1 cellular context compared by ENCODE assay signal in the genomic region with DNA sequence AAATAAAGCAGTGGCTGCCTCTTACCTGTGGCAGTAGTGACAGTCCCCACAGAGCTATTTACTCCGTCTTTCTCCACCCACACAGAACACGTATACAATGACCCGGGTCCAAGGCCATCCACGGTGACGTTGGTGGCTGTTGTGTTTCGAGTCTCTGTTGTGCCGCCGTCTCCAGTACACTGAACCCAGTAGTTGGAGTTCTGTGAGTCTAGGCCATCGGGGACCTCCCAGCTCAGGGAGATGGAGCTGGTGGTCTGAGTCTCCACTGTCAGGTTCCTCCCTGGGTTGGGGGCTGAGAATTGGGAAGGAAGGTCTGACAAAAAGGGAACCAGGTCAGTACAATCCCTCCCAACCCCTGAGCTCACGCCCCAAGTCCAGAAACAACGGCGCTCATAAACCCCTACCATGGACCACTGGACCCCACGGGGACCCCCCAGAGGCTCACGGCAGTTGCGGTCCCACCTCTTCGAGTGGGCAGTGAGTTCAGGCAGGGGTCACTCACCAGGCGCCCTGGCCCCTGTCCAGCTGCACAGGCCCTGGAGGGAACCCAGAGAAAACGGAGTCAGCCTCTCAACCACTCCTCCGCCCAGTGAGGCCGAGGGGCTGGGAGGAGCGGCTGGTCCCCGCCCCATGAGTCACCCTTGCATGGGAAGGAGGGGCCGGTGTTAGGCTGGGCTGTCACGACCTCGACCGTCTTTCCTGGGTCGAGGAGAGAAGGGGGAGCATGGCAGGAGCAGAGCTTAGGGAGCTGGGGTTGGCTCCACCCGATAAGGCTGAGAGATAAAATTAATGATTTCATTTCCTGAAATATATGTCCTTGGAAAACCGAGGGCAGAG.
A peak's percentile ranks its signal among the peaks of the same experiment; 100 is the strongest.
TF ChIP-seq lines count a peak whose summit lies in the region.

No MANE protein-coding gene starts in this region.

TF ChIP-seq in HepG2, 621 proteins besides CTCF, POLR2A, EP300 and RAD21 (continued from another document and continues in another):
- peak; percentile 65; the same call in 1 of the 2 replicates for TF ChIP-seq SMAD1 (CRISPR knock-in tag; IDR thresholded peaks at IDR 0.05; ENCODE audit: borderline replicate concordance, low read depth)
- TF ChIP-seq SIN3A (IDR thresholded peaks at IDR 0.05; ENCODE audit: borderline replicate concordance, low read depth, low read length), result peak; percentile 70; the same call in 1 of the 2 replicates
- TF ChIP-seq PHF8 (CRISPR knock-in tag; IDR thresholded peaks at IDR 0.05), result peak; percentile 70; the same call in 1 of the 2 replicates
- TF ChIP-seq GLMP (CRISPR knock-in tag; IDR thresholded peaks at IDR 0.05; ENCODE audit: borderline replicate concordance), result no peak
- no peak; the same call in 1 of the 2 replicates for TF ChIP-seq HNF4G (IDR thresholded peaks at IDR 0.05; ENCODE audit: borderline replicate concordance, low read depth, low read length)
- peak; percentile 62; the same call in 1 of the 2 replicates for TF ChIP-seq HNF4G (CRISPR knock-in tag; IDR thresholded peaks at IDR 0.05; ENCODE audit: borderline replicate concordance, low read depth)
- no peak for TF ChIP-seq MEIS2 (CRISPR knock-in tag; IDR thresholded peaks at IDR 0.05)
- peak; percentile 43 for TF ChIP-seq ATF2 (CRISPR knock-in tag; IDR thresholded peaks at IDR 0.05)
- TF ChIP-seq ZNF501 (CRISPR knock-in tag; IDR thresholded peaks at IDR 0.05), result peak; percentile 96
- no peak for TF ChIP-seq ZNF75D (CRISPR knock-in tag; IDR thresholded peaks at IDR 0.05; ENCODE audit: borderline replicate concordance)
- TF ChIP-seq, protein P1, sequence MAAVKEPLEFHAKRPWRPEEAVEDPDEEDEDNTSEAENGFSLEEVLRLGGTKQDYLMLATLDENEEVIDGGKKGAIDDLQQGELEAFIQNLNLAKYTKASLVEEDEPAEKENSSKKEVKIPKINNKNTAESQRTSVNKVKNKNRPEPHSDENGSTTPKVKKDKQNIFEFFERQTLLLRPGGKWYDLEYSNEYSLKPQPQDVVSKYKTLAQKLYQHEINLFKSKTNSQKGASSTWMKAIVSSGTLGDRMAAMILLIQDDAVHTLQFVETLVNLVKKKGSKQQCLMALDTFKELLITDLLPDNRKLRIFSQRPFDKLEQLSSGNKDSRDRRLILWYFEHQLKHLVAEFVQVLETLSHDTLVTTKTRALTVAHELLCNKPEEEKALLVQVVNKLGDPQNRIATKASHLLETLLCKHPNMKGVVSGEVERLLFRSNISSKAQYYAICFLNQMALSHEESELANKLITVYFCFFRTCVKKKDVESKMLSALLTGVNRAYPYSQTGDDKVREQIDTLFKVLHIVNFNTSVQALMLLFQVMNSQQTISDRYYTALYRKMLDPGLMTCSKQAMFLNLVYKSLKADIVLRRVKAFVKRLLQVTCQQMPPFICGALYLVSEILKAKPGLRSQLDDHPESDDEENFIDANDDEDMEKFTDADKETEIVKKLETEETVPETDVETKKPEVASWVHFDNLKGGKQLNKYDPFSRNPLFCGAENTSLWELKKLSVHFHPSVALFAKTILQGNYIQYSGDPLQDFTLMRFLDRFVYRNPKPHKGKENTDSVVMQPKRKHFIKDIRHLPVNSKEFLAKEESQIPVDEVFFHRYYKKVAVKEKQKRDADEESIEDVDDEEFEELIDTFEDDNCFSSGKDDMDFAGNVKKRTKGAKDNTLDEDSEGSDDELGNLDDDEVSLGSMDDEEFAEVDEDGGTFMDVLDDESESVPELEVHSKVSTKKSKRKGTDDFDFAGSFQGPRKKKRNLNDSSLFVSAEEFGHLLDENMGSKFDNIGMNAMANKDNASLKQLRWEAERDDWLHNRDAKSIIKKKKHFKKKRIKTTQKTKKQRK (IDR thresholded peaks at IDR 0.05; ENCODE audit: low read length), result no peak
- TF ChIP-seq NR2F1 (CRISPR knock-in tag; IDR thresholded peaks at IDR 0.05), result peak in 1 of 2 experiments; percentile 9; a peak in 2 of 4 replicates
- TF ChIP-seq SOX13 (IDR thresholded peaks at IDR 0.05), result 0 out of 2 replicates have a peak, but pooled peaks have one; percentile 15
- peak; percentile 34 to 85; a peak in 2 of 4 replicates for TF ChIP-seq SOX13 (CRISPR knock-in tag; conservative IDR thresholded peaks at IDR 0.05 in 1 of 2, IDR thresholded peaks at IDR 0.05 in 1 of 2)
- TF ChIP-seq MATR3 (CRISPR knock-in tag; IDR thresholded peaks at IDR 0.05), result no peak
- TF ChIP-seq, protein P2, sequence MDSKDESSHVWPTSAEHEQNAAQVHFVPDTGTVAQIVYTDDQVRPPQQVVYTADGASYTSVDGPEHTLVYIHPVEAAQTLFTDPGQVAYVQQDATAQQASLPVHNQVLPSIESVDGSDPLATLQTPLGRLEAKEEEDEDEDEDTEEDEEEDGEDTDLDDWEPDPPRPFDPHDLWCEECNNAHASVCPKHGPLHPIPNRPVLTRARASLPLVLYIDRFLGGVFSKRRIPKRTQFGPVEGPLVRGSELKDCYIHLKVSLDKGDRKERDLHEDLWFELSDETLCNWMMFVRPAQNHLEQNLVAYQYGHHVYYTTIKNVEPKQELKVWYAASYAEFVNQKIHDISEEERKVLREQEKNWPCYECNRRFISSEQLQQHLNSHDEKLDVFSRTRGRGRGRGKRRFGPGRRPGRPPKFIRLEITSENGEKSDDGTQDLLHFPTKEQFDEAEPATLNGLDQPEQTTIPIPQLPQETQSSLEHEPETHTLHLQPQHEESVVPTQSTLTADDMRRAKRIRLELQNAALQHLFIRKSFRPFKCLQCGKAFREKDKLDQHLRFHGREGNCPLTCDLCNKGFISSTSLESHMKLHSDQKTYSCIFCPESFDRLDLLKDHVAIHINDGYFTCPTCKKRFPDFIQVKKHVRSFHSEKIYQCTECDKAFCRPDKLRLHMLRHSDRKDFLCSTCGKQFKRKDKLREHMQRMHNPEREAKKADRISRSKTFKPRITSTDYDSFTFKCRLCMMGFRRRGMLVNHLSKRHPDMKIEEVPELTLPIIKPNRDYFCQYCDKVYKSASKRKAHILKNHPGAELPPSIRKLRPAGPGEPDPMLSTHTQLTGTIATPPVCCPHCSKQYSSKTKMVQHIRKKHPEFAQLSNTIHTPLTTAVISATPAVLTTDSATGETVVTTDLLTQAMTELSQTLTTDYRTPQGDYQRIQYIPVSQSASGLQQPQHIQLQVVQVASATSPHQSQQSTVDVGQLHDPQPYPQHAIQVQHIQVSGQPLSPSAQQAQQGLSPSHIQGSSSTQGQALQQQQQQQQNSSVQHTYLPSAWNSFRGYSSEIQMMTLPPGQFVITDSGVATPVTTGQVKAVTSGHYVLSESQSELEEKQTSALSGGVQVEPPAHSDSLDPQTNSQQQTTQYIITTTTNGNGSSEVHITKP (CRISPR knock-in tag; IDR thresholded peaks at IDR 0.05; ENCODE audit: low read depth), result peak; percentile 28; the same call in 1 of the 2 replicates
- TF ChIP-seq HOXD1 (CRISPR knock-in tag; IDR thresholded peaks at IDR 0.05), result 0 out of 2 replicates have a peak, but pooled peaks have one; percentile 39
- TF ChIP-seq RERE (CRISPR knock-in tag; IDR thresholded peaks at IDR 0.05; ENCODE audit: low read depth), result peak; percentile 39; the same call in 1 of the 2 replicates
- peak; percentile 89 for TF ChIP-seq SMYD3 (CRISPR knock-in tag; IDR thresholded peaks at IDR 0.05)
- peak; percentile 89 for TF ChIP-seq ZNF296 (CRISPR knock-in tag; conservative IDR thresholded peaks at IDR 0.05)
- peak; percentile 67; the same call in 1 of the 2 replicates for TF ChIP-seq NCOA1 (CRISPR knock-in tag; IDR thresholded peaks at IDR 0.05)
- TF ChIP-seq, protein P3, sequence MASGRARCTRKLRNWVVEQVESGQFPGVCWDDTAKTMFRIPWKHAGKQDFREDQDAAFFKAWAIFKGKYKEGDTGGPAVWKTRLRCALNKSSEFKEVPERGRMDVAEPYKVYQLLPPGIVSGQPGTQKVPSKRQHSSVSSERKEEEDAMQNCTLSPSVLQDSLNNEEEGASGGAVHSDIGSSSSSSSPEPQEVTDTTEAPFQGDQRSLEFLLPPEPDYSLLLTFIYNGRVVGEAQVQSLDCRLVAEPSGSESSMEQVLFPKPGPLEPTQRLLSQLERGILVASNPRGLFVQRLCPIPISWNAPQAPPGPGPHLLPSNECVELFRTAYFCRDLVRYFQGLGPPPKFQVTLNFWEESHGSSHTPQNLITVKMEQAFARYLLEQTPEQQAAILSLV (CRISPR knock-in tag; IDR thresholded peaks at IDR 0.05; ENCODE audit: borderline replicate concordance), result peak; percentile 31; the same call in 1 of the 2 replicates
- no peak for TF ChIP-seq NFIB (CRISPR knock-in tag; IDR thresholded peaks at IDR 0.05; ENCODE audit: borderline replicate concordance)
- TF ChIP-seq ZNF567 (CRISPR knock-in tag; IDR thresholded peaks at IDR 0.05; ENCODE audit: borderline replicate concordance), result no peak
- peak; percentile 62; the same call in 1 of the 2 replicates for TF ChIP-seq MAX (IDR thresholded peaks at IDR 0.05)
- TF ChIP-seq XBP1 (CRISPR knock-in tag; IDR thresholded peaks at IDR 0.05), result peak; percentile 53; the same call in 1 of the 2 replicates
- TF ChIP-seq ZNF431 (CRISPR knock-in tag; IDR thresholded peaks at IDR 0.05; ENCODE audit: borderline replicate concordance, low read depth), result peak; percentile 61; the same call in 1 of the 2 replicates
- TF ChIP-seq ZNF207 (IDR thresholded peaks at IDR 0.05; ENCODE audit: borderline replicate concordance), result no peak
- no peak for TF ChIP-seq ZNF496 (CRISPR knock-in tag; IDR thresholded peaks at IDR 0.05; ENCODE audit: insufficient replicate concordance)
- TF ChIP-seq PATZ1 (CRISPR knock-in tag; IDR thresholded peaks at IDR 0.05), result peak; percentile 79
- no peak for TF ChIP-seq NONO (IDR thresholded peaks at IDR 0.05)
- peak; percentile 76 for TF ChIP-seq NONO (CRISPR knock-in tag; conservative IDR thresholded peaks at IDR 0.05)
- TF ChIP-seq XRCC5 (optimal IDR thresholded peaks at IDR 0.05; ENCODE audit: low read length), result peak; percentile 42
